2 cellular contexts compared by ENCODE assay signal in the genomic region with DNA sequence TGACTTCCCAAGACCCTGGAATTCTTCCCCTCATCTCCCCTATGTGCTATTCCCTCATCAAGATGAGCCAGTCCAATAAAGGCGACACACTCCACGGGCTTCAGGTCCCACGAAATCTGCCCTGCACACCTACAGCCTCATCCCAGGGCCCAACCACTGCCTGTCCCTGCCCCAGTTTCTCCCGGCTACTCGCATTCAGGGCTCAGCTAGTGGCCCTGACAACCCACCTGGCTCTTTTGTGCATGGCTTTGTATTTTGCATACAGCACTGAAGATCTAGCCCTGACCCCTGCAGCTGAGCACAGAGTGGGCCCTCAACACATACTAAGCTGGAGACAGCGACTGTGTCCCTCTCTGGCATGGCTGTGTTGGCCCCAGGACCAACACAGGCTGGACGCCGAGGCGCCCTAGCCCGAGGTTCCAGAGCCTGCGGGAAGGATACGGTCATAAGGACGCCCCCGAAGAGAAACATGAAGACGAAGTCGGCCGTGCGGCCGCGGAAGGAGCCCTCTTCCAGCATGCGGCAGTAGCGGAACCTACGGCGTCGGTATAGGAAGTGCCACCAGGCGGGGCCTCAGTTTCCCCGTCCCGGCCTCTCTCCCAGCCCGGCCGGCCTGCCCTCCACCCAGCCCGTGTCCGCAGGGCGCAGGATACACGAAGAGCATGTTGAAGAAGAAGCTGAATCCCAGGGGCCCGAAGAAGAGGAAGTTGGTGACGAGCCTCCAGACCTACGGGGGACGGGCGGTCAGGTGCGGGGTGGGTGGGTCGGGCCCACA.
TF ChIP-seq lines count a peak whose summit lies in the region.

No MANE protein-coding gene starts in this region.

TF ChIP-seq in K562, 482 proteins besides CTCF, POLR2A, EP300 and RAD21:
- TF ChIP-seq LEF1 (IDR thresholded peaks at IDR 0.05) (no peak), HNRNPLL (IDR thresholded peaks at IDR 0.05; ENCODE audit: low read depth, low read length, poor library complexity, severe bottlenecking) (peak; percentile 81), KDM5B (IDR thresholded peaks at IDR 0.05; ENCODE audit: insufficient replicate concordance, low read depth, low read length) (peak; percentile 9)
- TF ChIP-seq, protein P1, sequence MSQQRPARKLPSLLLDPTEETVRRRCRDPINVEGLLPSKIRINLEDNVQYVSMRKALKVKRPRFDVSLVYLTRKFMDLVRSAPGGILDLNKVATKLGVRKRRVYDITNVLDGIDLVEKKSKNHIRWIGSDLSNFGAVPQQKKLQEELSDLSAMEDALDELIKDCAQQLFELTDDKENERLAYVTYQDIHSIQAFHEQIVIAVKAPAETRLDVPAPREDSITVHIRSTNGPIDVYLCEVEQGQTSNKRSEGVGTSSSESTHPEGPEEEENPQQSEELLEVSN (IDR thresholded peaks at IDR 0.05; ENCODE audit: borderline replicate concordance in 1 of 2, extremely low read depth in 1 of 2, insufficient read depth in 1 of 2, insufficient read length in 1 of 2, low read depth in 1 of 2, low read length in 1 of 2, poor library complexity in 1 of 2, severe bottlenecking in 1 of 2) = peak in 1 of 2 experiments; percentile 17

TF ChIP-seq in neural cell, 6 proteins besides CTCF, POLR2A, EP300 and RAD21:
- TF ChIP-seq MXI1 (conservative IDR thresholded peaks at IDR 0.05; ENCODE audit: poor library complexity, severe bottlenecking) (no peak), SMC3 (conservative IDR thresholded peaks at IDR 0.05; ENCODE audit: poor library complexity) (no peak), TAF1 (IDR thresholded peaks at IDR 0.05; ENCODE audit: low read depth) (no peak), EZH2 (IDR thresholded peaks at IDR 0.05; ENCODE audit: borderline replicate concordance, insufficient read depth, low read length, poor library complexity, severe bottlenecking) (no peak), POLR2AphosphoS5 (IDR thresholded peaks at IDR 0.05) (no peak)
- TF ChIP-seq, protein P2, sequence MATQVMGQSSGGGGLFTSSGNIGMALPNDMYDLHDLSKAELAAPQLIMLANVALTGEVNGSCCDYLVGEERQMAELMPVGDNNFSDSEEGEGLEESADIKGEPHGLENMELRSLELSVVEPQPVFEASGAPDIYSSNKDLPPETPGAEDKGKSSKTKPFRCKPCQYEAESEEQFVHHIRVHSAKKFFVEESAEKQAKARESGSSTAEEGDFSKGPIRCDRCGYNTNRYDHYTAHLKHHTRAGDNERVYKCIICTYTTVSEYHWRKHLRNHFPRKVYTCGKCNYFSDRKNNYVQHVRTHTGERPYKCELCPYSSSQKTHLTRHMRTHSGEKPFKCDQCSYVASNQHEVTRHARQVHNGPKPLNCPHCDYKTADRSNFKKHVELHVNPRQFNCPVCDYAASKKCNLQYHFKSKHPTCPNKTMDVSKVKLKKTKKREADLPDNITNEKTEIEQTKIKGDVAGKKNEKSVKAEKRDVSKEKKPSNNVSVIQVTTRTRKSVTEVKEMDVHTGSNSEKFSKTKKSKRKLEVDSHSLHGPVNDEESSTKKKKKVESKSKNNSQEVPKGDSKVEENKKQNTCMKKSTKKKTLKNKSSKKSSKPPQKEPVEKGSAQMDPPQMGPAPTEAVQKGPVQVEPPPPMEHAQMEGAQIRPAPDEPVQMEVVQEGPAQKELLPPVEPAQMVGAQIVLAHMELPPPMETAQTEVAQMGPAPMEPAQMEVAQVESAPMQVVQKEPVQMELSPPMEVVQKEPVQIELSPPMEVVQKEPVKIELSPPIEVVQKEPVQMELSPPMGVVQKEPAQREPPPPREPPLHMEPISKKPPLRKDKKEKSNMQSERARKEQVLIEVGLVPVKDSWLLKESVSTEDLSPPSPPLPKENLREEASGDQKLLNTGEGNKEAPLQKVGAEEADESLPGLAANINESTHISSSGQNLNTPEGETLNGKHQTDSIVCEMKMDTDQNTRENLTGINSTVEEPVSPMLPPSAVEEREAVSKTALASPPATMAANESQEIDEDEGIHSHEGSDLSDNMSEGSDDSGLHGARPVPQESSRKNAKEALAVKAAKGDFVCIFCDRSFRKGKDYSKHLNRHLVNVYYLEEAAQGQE (IDR thresholded peaks at IDR 0.05; ENCODE audit: borderline replicate concordance) = no peak
